Comparison of ENCODE assay signal across 8 cellular contexts in genomic region chr20:46710149-46710913, GRCh38. TPM values are rescaled to one million over a fixed set of nuclear protein-coding genes. Genes with fewer than 3 reads are reported as not detected.
DNase-seq lines count a peak whose midpoint lies in the region; TF ChIP-seq lines count a peak whose summit lies in the region.

No MANE protein-coding gene starts in this region.

- H3K4me1 Mint-ChIP-seq in activated T-cell treated with anti-CD3 and anti-CD28 coated beads, Interleukin-2, amount 50 U/mL, for 24 hours (ENCODE audit: low read depth), result peaks cover 10% of the 10 kb centered on the region
- peaks cover 32% of the 10 kb centered on the region for H3K4me1 Mint-ChIP-seq in mesothelial cell of epicardium

- peaks cover 6% of the 10 kb centered on the region for H3K9me3 Mint-ChIP-seq in activated T-cell treated with anti-CD3 and anti-CD28 coated beads, Interleukin-2, amount 50 U/mL, for 24 hours
- H3K9me3 Mint-ChIP-seq in mesothelial cell of epicardium, result peaks cover 4% of the 10 kb centered on the region

- peak overlapping the region; percentile 60 for H3K4me3 Mint-ChIP-seq in activated T-cell treated with anti-CD3 and anti-CD28 coated beads, Interleukin-2, amount 50 U/mL, for 24 hours
- peak overlapping the region; percentile 93 for H3K4me3 Mint-ChIP-seq in mesothelial cell of epicardium

- peak overlapping the region; percentile 74 to 99 for H3K9ac ChIP-seq in colonic mucosa (ENCODE audit: low read depth in 2 of 2, low read length in 2 of 2)

- H3K36me3 Mint-ChIP-seq in activated T-cell treated with anti-CD3 and anti-CD28 coated beads, Interleukin-2, amount 50 U/mL, for 24 hours (ENCODE audit: low read depth), result no peaks in the 10 kb centered on the region
- no peaks in the 10 kb centered on the region for H3K36me3 Mint-ChIP-seq in mesothelial cell of epicardium

- TF ChIP-seq CTCF in colonic mucosa (IDR thresholded peaks at IDR 0.05), result no peak
- no peak for TF ChIP-seq CTCF in mesothelial cell of epicardium (IDR thresholded peaks at IDR 0.05; ENCODE audit: unreplicated experiment)
- no peak for TF ChIP-seq CTCF in tibial artery (IDR thresholded peaks at IDR 0.05)

- DNase-seq in activated T-cell treated with anti-CD3 and anti-CD28 coated beads, Interleukin-2, amount 50 U/mL, for 24 hours, result no peak
- DNase-seq in activated T-cell treated with anti-CD3 and anti-CD28 coated beads for 4 hours (no peak), colonic mucosa (peak; percentile 59), mesothelial cell of epicardium (ENCODE audit: low spot score in 2 of 2, unreplicated experiment in 2 of 2) (no peak), tibial artery (no peak), germinal center (ENCODE audit: low spot score) (no peak), NCI-H1436 treated with DMSO at 0.1 percent for 48 hours (lab: John Stamatoyannopoulos, UW) (no peak)
- no peak for DNase-seq in activated effector memory CD4-positive, alpha-beta T cell treated with Interleukin-2 at 50 U/mL for 16 hours

- peaks cover 85% of the 10 kb centered on the region for H3K27me3 Mint-ChIP-seq in activated T-cell treated with anti-CD3 and anti-CD28 coated beads, Interleukin-2, amount 50 U/mL, for 24 hours
- no peaks in the 10 kb centered on the region for H3K27me3 Mint-ChIP-seq in mesothelial cell of epicardium (ENCODE audit: low read depth)

- no peak overlapping the region for H3K27ac Mint-ChIP-seq in activated T-cell treated with anti-CD3 and anti-CD28 coated beads, Interleukin-2, amount 50 U/mL, for 24 hours
- peak overlapping the region; percentile 97 for H3K27ac Mint-ChIP-seq in mesothelial cell of epicardium

- H3K27ac ChIP-seq in colonic mucosa (peak overlapping the region; percentile 84), tibial artery (peak overlapping the region; percentile 67 to 70)

- H3K36me3 ChIP-seq in colonic mucosa (no peaks in the 10 kb centered on the region), tibial artery (no peaks in the 10 kb centered on the region)

- H3K9me3 ChIP-seq in colonic mucosa (no peaks in the 10 kb centered on the region), tibial artery (no peaks in the 10 kb centered on the region)

- no peaks in the 10 kb centered on the region for H3K27me3 ChIP-seq in colonic mucosa
- H3K27me3 ChIP-seq in tibial artery, result no peaks in the 10 kb centered on the region

- H3K4me3 ChIP-seq in colonic mucosa (peak overlapping the region; percentile 54), tibial artery (peak overlapping the region; percentile 66 to 77)

- H3K4me1 ChIP-seq in colonic mucosa (peaks cover 13% of the 10 kb centered on the region), tibial artery (peaks cover 0 to 35% (median 14%) of the 10 kb centered on the region in 4 donors)

- intact Hi-C loops in colonic mucosa (cut with DNase I) (no loop called here), tibial artery (cut with DNase I; ENCODE audit: low total_unique reads) (no loop called here)

RNA-seq across cellular contexts. Expression of gene SLC2A10, which starts 0.9 kb away (rescaled TPM):
- total RNA-seq in colonic mucosa, result 10 to 100 TPM; 28.3 to 43.6 TPM
- 21.7 to 23.8 TPM (median 22.2 TPM) in 3 replicates for total RNA-seq in mesothelial cell of epicardium

RNA-seq across cellular contexts. Expression of gene TP53RK, which starts 21.1 kb away (rescaled TPM):
- 10 to 100 TPM in 1 of 2 donors, 1 to 10 TPM in 1; 9.2 to 11.1 TPM for total RNA-seq in colonic mucosa
- 16.2 to 17.3 TPM (median 16.3 TPM) in 3 replicates for total RNA-seq in mesothelial cell of epicardium

RNA-seq across cellular contexts. Expression of gene SLC13A3, which starts 59.1 kb away (rescaled TPM):
- total RNA-seq in colonic mucosa (under 1 TPM; 0.08 to 0.25 TPM), mesothelial cell of epicardium (18.8 to 19.7 TPM (median 19.3 TPM) in 3 replicates)

Comparison
In these comparisons a context has a peak if more than half of its experiments do, and no peak if none do; other contexts are left out.
1. RNA of gene SLC13A3, which starts 59.1 kb away (total RNA-seq): 18.8 to 19.7 TPM in mesothelial cell of epicardium; 0.08 to 0.25 TPM in colonic mucosa; every median in the first group is over 10 times any median in the second.